In the genomic region with DNA sequence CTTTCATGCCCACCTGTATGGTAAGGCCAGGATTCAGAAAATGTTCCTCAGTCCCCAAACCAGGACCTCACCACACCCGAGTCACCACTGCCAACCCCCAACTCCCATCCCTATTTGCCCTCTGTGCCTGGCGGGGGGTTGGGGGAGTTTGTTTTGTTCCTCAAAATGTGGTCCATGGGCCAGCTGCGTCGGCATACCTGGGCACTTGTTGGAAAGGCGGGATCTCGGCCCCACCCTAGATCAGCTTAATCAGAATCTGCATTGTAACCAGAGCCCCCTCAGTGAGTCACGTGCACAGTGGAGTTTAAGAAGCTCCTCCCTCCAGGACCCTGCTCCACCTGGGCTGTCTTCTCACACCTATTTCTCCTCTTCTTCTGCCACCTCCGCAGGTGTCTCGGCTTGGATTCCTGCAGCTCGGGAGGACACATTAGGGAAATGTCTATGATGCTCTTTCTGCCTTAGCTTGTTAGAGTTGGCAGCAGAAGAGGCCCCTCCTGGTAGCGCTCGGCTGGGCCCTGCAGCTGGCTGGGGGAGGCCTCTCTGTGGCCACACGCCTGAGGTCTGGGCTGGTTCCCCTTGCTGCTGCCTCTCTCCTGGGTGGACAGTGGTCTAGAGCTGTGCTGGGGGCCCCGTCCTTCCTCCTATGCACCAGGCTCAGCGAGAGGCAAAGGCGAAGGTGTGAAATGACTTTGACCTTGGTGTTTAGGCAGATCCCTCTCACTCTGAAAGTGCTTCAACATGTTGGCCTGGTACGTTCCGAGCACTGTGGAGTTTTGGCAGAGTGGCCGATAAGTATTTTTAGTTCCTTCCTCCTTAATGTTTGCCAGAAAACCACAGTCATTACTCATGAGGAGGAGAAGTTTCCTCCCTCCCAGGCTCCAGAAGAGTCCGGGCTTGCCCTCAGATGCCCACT, we compare ENCODE assay signal across 1 cellular context.
TF ChIP-seq lines count a peak whose summit lies in the region.

No MANE protein-coding gene starts in this region.

TF ChIP-seq in IMR-90, 13 proteins besides CTCF, POLR2A, EP300 and RAD21 (continued from another document):
- TF ChIP-seq ELK1 (IDR thresholded peaks at IDR 0.05; ENCODE audit: borderline replicate concordance, low read depth, low read length) = no peak
- TF ChIP-seq SMC3 (IDR thresholded peaks at IDR 0.05; ENCODE audit: low read depth, low read length) = no peak
- no peak for TF ChIP-seq CHD1 (IDR thresholded peaks at IDR 0.05; ENCODE audit: low read depth, low read length)
- peak; percentile 11; the same call in 1 of the 2 replicates for TF ChIP-seq BHLHE40 (IDR thresholded peaks at IDR 0.05; ENCODE audit: low read depth, low read length)
- no peak for TF ChIP-seq MXI1 (IDR thresholded peaks at IDR 0.05; ENCODE audit: borderline replicate concordance, low read depth, low read length)
- no peak for TF ChIP-seq CEBPB (IDR thresholded peaks at IDR 0.05; ENCODE audit: low read depth, low read length)
